In genomic region chr10:124336186-124336585, GRCh38 we compare ENCODE assay signal across 16 cellular contexts.
DNase-seq lines count a peak whose midpoint lies in the region; ATAC-seq and TF ChIP-seq lines count a peak whose summit lies in the region.
"Had no signal": no experiment of that assay in that cellular context is flagged by ENCODE, and none has a peak within 500 bp of the region (broad histone marks: within the 10 kb centered on the region; RNA-seq: fewer than 3 reads in every experiment).

No MANE protein-coding gene starts in this region.

- H3K9me3 Mint-ChIP-seq in MCF 10A (ENCODE audit: unreplicated experiment) = no peaks in the 10 kb centered on the region

- H3K9ac ChIP-seq in adipocyte (ENCODE audit: low read length) = no peak overlapping the region

- H3K36me3 ChIP-seq in breast epithelium (no peaks in the 10 kb centered on the region), adipocyte (ENCODE audit: control insufficient read depth, insufficient read depth, low read length, severe bottlenecking) (no peaks in the 10 kb centered on the region)

- H3K27me3 ChIP-seq in breast epithelium = no peaks in the 10 kb centered on the region
- no peaks in the 10 kb centered on the region for H3K27me3 ChIP-seq in adipocyte (replicated peaks; ENCODE audit: control insufficient read depth, insufficient read depth, low read length)

- no peaks in the 10 kb centered on the region for H3K36me3 Mint-ChIP-seq in MCF 10A (ENCODE audit: insufficient read depth, unreplicated experiment)
- H3K36me3 Mint-ChIP-seq: CD4-positive, alpha-beta memory T cell had no signal

- no TSS peak for BruUV-seq in MCF 10A (replicated peaks; lab: Mats Ljungman, UMichigan)

- H3K4me1 ChIP-seq in breast epithelium = no peaks in the 10 kb centered on the region
- H3K4me1 ChIP-seq in adipocyte (ENCODE audit: control insufficient read depth, insufficient read depth, low read length) = peaks cover 14% of the 10 kb centered on the region

- no peaks in the 10 kb centered on the region for H3K27me3 Mint-ChIP-seq in MCF 10A (ENCODE audit: insufficient read depth, unreplicated experiment)

- H3K4me1 Mint-ChIP-seq in MCF 10A (ENCODE audit: insufficient read depth, unreplicated experiment) = peaks cover 14% of the 10 kb centered on the region
- H3K4me1 Mint-ChIP-seq: GM23338, H9 had no signal

- no peaks in the 10 kb centered on the region for H3K9me3 ChIP-seq in breast epithelium
- peaks cover 7% of the 10 kb centered on the region for H3K9me3 ChIP-seq in adipocyte (ENCODE audit: control insufficient read depth, low read length)

- H3K4me3 Mint-ChIP-seq in MCF 10A (ENCODE audit: unreplicated experiment) = no peak overlapping the region
- H3K4me3 Mint-ChIP-seq: B cell; CD4-positive, alpha-beta memory T cell; GM23338; H9; IgD-negative memory B cell had no signal

- peak; percentile 58 for DNase-seq in MCF 10A (ENCODE audit: unreplicated experiment)
- no peak for DNase-seq in breast epithelium (ENCODE audit: low spot score in 2 of 2)
- peak; percentile 13 for DNase-seq in adipocyte (ENCODE audit: low read depth)
- DNase-seq in fibroblast of villous mesenchyme (ENCODE audit: low read depth) = peak; percentile 30
- no peak for DNase-seq in CD1c-positive myeloid dendritic cell (ENCODE audit: extremely low spot score)
- DNase-seq in activated T-cell treated with anti-CD3 and anti-CD28 coated beads, Interleukin-2, amount 50 U/mL, for 1 hour = no peak
- DNase-seq: ACHN; C1 segment of cervical spinal cord; CD4-positive, alpha-beta memory T cell; DMS79; H9 had no signal

- CTCF ChIA-PET in MCF 10A (lab: Yijun Ruan, JAX) = interaction anchor here (0.6 kb wide), 1 partner anchor 393 kb away, joined by 3 read pairs; no protein-coding TSS in a partner anchor

- POLR2A ChIA-PET in MCF 10A (lab: Yijun Ruan, JAX) = no interaction called here

- H3K27ac ChIP-seq in breast epithelium = no peak overlapping the region

- intact Hi-C loops in MCF 10A (cut with micrococcal nuclease) (no loop called here), breast epithelium (cut with DNase I; ENCODE audit: low total_unique reads) (no loop called here)

- TF ChIP-seq POLR2A in breast epithelium (IDR thresholded peaks at IDR 0.05) = no peak

- H3K4me3 ChIP-seq in breast epithelium = no peak overlapping the region
- no peak overlapping the region for H3K4me3 ChIP-seq in adipocyte (ENCODE audit: low read length)
- H3K4me3 ChIP-seq in fibroblast of villous mesenchyme (ENCODE audit: low read depth, low read length) = no peak overlapping the region
- H3K4me3 ChIP-seq: GM23338 had no signal

- no peak overlapping the region for H3K27ac Mint-ChIP-seq in MCF 10A (ENCODE audit: low read depth, unreplicated experiment)
- H3K27ac Mint-ChIP-seq: B cell; CD4-positive, alpha-beta memory T cell; GM23338; H9; IgD-negative memory B cell had no signal

- TF ChIP-seq CTCF in MCF 10A (IDR thresholded peaks at IDR 0.05; ENCODE audit: unreplicated experiment) (no peak), breast epithelium (IDR thresholded peaks at IDR 0.05) (no peak), fibroblast of villous mesenchyme (IDR thresholded peaks at IDR 0.05; ENCODE audit: insufficient read depth, low read depth, low read length) (no peak)

- ATAC-seq in GM21825 (IDR thresholded peaks at IDR 0.05; ENCODE audit: unreplicated experiment) (no peak), HG03196 (IDR thresholded peaks at IDR 0.05; ENCODE audit: unreplicated experiment) (no peak)
- ATAC-seq: GM23338 had no signal

Comparison
In these comparisons a context has a peak if more than half of its experiments do, and no peak if none do; other contexts are left out.
1. DNase-seq: peak in MCF 10A (single experiment), adipocyte (single experiment) and fibroblast of villous mesenchyme (single experiment); none in breast epithelium (0 of 2), CD1c-positive myeloid dendritic cell (single experiment) and activated T-cell treated with anti-CD3 and anti-CD28 coated beads, Interleukin-2, amount 50 U/mL, for 1 hour (single experiment).